8 cellular contexts compared by ENCODE assay signal in genomic region chr6:143279385-143279784, GRCh38.
A peak's percentile ranks its signal among the peaks of the same experiment; 100 is the strongest.
DNase-seq lines count a peak whose midpoint lies in the region; ATAC-seq, FAIRE-seq and TF ChIP-seq lines count a peak whose summit lies in the region.

No MANE protein-coding gene starts in this region.

- no peak overlapping the region for H3K4me2 ChIP-seq in A549

- WGBS in A549 (ENCODE audit: missing lambda C conversion rate): 66% methylated on average over 6 of the region's 6 CpGs

- no peaks in the 10 kb centered on the region for H3K9me3 ChIP-seq in A549
- no peaks in the 10 kb centered on the region for H3K9me3 ChIP-seq in SJCRH30 (replicated peaks)

- TF ChIP-seq POLR2A in A549 (IDR thresholded peaks at IDR 0.05; ENCODE audit: low read length): no peak

- FAIRE-seq in A549 (lab: Jason Lieb, UNC): no peak

- DNase-seq in A549 (ENCODE audit: low read depth in 1 of 2, low spot score in 1 of 2) (peak; percentile 3 to 26), GM13976 (ENCODE audit: low spot score) (peak; percentile 29), SJCRH30 (peak; percentile 11 to 42), left ventricle myocardium superior (no peak), activated gamma-delta T cell treated with Interleukin-2 at 50 U/mL for 16 hours (no peak)

- H3K27ac ChIP-seq in A549 (no peak overlapping the region), SJCRH30 (no peak overlapping the region)

- intact Hi-C loops in left ventricle myocardium superior (cut with micrococcal nuclease): no loop called here

- TF ChIP-seq EP300 in A549 (IDR thresholded peaks at IDR 0.05): no peak

- ATAC-seq in A549 (peak in 1 of 2 experiments; percentile 70; a peak in 3 of 6 replicates), left ventricle myocardium superior (peak; percentile 75), GM18861 (IDR thresholded peaks at IDR 0.05; ENCODE audit: unreplicated experiment) (no peak), HG02610 (IDR thresholded peaks at IDR 0.05; ENCODE audit: unreplicated experiment) (no peak), HG03025 (IDR thresholded peaks at IDR 0.05; ENCODE audit: low FRiP score, unreplicated experiment) (no peak)

- no peaks in the 10 kb centered on the region for H3K36me3 ChIP-seq in SJCRH30

- peak; percentile 35 to 43; a peak in 3 of 5 replicates for TF ChIP-seq RAD21 in A549 (conservative IDR thresholded peaks at IDR 0.05 in 1 of 2, IDR thresholded peaks at IDR 0.05 in 1 of 2)

- TF ChIP-seq CTCF in A549 (IDR thresholded peaks at IDR 0.05) (peak; percentile 23; the same call in 1 of the 3 replicates), GM13976 (IDR thresholded peaks at IDR 0.05; ENCODE audit: borderline replicate concordance, control extremely low read depth, extremely low read depth, insufficient read depth, missing control alignments) (peak; percentile 27)

- H3K4me3 ChIP-seq in A549: no peak overlapping the region
- H3K4me3 ChIP-seq in SJCRH30: no peak overlapping the region

- in situ Hi-C loops in GM13976 (cut with MboI; ENCODE audit: low sequenced_read_pairs, unreplicated experiment): loop anchor here (25.0 kb wide), 1 partner anchor 592 kb away; no protein-coding TSS in a partner anchor

- no peaks in the 10 kb centered on the region for H3K27me3 ChIP-seq in SJCRH30

- H3K4me1 ChIP-seq in A549 (no peaks in the 10 kb centered on the region), SJCRH30 (no peaks in the 10 kb centered on the region)

- CTCF ChIA-PET in A549 (lab: Yijun Ruan, JAX): interaction anchor here (0.6 to 0.7 kb wide), 2 partner anchors 18 to 173 kb away, joined by 3 read pairs; no protein-coding TSS in a partner anchor

- POLR2A ChIA-PET in A549 (lab: Yijun Ruan, JAX): no interaction called here

TF ChIP-seq in A549, 52 proteins besides CTCF, POLR2A, EP300 and RAD21:
- TF ChIP-seq RCOR1 (IDR thresholded peaks at IDR 0.05; ENCODE audit: low read depth, low read length): no peak
- TF ChIP-seq FOSB (CRISPR knock-in tag; IDR thresholded peaks at IDR 0.05): no peak
- 0 out of 3 replicates have a peak, but pooled peaks have one; percentile 20 for TF ChIP-seq SMC3 (IDR thresholded peaks at IDR 0.05)
- no peak for TF ChIP-seq PBX3 (IDR thresholded peaks at IDR 0.05)

Comparison
In these comparisons a context has a peak if more than half of its experiments do, and no peak if none do; other contexts are left out.
1. DNase-seq: peak in A549 (2 of 2), GM13976 (single experiment) and SJCRH30 (2 of 2); none in left ventricle myocardium superior (single experiment) and activated gamma-delta T cell treated with Interleukin-2 at 50 U/mL for 16 hours (single experiment).